1 cellular context compared by ENCODE assay signal in the genomic region with DNA sequence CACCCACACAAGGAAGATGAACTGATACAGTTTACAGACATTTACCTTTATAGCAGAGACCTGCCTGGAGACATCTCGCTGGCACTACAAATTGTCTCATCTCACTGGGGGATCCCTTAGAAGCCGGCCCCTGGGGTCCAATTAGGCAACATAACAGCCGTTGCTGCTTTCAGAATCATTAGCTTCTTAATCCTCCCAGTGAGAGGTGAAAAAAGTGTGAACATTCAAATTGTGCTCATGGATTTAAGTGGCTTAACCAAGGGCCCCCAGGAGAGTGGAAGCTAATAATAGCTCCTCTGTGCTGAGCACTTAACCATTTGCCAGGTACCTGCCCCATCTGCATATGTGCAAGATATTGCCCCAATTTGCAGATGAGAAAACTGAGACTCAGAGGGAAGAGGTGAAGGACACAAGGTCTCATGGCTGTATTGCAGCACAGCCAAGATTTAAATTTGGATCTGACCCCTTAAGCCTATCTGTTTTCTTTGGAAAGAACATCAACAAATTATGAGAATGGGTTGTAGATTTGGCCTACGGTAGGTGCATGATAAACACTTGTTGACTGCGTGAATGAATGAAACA.
TF ChIP-seq lines count a peak whose summit lies in the region.

No MANE protein-coding gene starts in this region.

TF ChIP-seq in HEK293, 187 proteins besides CTCF, POLR2A, EP300 and RAD21 (continued from another document):
- TF ChIP-seq, protein P1, sequence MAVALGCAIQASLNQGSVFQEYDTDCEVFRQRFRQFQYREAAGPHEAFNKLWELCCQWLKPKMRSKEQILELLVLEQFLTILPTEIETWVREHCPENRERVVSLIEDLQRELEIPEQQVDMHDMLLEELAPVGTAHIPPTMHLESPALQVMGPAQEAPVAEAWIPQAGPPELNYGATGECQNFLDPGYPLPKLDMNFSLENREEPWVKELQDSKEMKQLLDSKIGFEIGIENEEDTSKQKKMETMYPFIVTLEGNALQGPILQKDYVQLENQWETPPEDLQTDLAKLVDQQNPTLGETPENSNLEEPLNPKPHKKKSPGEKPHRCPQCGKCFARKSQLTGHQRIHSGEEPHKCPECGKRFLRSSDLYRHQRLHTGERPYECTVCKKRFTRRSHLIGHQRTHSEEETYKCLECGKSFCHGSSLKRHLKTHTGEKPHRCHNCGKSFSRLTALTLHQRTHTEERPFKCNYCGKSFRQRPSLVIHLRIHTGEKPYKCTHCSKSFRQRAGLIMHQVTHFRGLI (tag by site-specific recombination; IDR thresholded peaks at IDR 0.05), result no peak
- TF ChIP-seq GLIS1 (tag by site-specific recombination; IDR thresholded peaks at IDR 0.05), result peak; percentile 92
